In the genomic region with DNA sequence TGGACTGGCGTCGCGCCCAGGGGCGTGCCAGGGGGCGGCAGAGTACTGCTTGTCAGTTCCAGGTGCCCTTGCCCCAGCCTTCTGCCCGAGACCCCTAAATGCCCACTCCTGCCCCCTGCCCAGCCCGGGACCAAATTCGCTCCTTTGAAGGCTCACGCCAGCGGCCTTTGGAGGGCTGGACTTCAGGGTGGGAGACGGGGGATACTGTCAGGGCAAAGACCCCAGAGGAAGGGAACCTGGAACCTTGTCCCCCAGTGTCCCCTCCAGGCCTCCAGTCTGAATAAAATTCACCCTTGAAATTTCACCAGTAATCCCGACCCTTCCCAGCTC, we compare ENCODE assay signal across 27 cellular contexts. TPM values are rescaled to one million over a fixed set of nuclear protein-coding genes. Genes with fewer than 3 reads are reported as not detected.
DNase-seq lines count a peak whose midpoint lies in the region; ATAC-seq, FAIRE-seq and TF ChIP-seq lines count a peak whose summit lies in the region.
"Had no signal": no experiment of that assay in that cellular context is flagged by ENCODE, and none has a peak within 500 bp of the region (broad histone marks: within the 10 kb centered on the region; RNA-seq: fewer than 3 reads in every experiment).

No MANE protein-coding gene starts in this region.

- no peak for TF ChIP-seq POLR2A in esophagus squamous epithelium (IDR thresholded peaks at IDR 0.05)

- 9 to 54% methylated on average over 1 to 6 of the region's 12 CpGs for WGBS in esophagus squamous epithelium, 2 donors
- 8 to 19% (median 10%) methylated on average over 8 to 12 of the region's 12 CpGs for WGBS in small intestine, 3 donors

- no peak overlapping the region for H3K9ac ChIP-seq in HUES6 (ENCODE audit: low read length)

- no peak for FAIRE-seq in small intestine (lab: Jason Lieb, UNC)
- FAIRE-seq: GM12878, GM18507 had no signal

- no peak for DNase-seq in esophagus squamous epithelium (lab: John Stamatoyannopoulos, UW)
- peak; percentile 56 for DNase-seq in small intestine
- no peak for DNase-seq in NCI-H1105 (lab: John Stamatoyannopoulos, UW)
- DNase-seq: AML-193; DMS 273 treated with DMSO at 0.1 percent for 48 hours; EL; Kasumi-1; MM.1S; NCI-H1092; NCI-H146; NCI-H2029 treated with DMSO at 0.1 percent for 48 hours; NCI-H2171 treated with DMSO at 0.1 percent for 48 hours; NCI-H748 treated with DMSO at 0.1 percent for 48 hours; NK-92 treated with Interleukin-12 subunit alpha and Interleukin-12 subunit beta, amount 100 ng/mL, for 24 hours; SIG-M5; T-cell had no signal

- H3K27ac ChIP-seq in HUES6 (ENCODE audit: low read depth, low read length), result no peak overlapping the region
- peak overlapping the region; percentile 53; the same call in 1 of the 2 replicates for H3K27ac ChIP-seq in VCaP
- peak overlapping the region in 3 of 4 donors; percentile 62 to 78 (median 77) for H3K27ac ChIP-seq in esophagus squamous epithelium
- peak overlapping the region in 1 of 2 donors; percentile 91 for H3K27ac ChIP-seq in small intestine (ENCODE audit: low read depth in 1 of 2, low read length in 1 of 2)
- H3K27ac ChIP-seq: HL-60 had no signal

- H3K4me1 ChIP-seq in HUES6 (ENCODE audit: control insufficient read depth, insufficient read depth, low read length) (peaks cover 8% of the 10 kb centered on the region; the same call in 1 of the 2 replicates), esophagus squamous epithelium (peaks cover 9 to 57% (median 15%) of the 10 kb centered on the region in 3 donors), small intestine (ENCODE audit: control insufficient read depth in 2 of 2, insufficient read depth in 1 of 2, low read depth in 1 of 2, low read length in 1 of 2) (peaks cover 2 to 4% of the 10 kb centered on the region in 2 donors)

- H3K36me3 ChIP-seq in HUES6 (ENCODE audit: control insufficient read depth, insufficient read depth, low read length) (no peaks in the 10 kb centered on the region), esophagus squamous epithelium (peaks cover 0 to under 1% (median 0%) of the 10 kb centered on the region in 3 donors), small intestine (ENCODE audit: control insufficient read depth in 2 of 2, insufficient read depth in 2 of 2, low read length in 2 of 2) (no peaks in the 10 kb centered on the region)

- H3K9me3 ChIP-seq in HUES6 (ENCODE audit: control insufficient read depth, insufficient read depth, low read depth, low read length), result no peaks in the 10 kb centered on the region
- H3K9me3 ChIP-seq in esophagus squamous epithelium, result no peaks in the 10 kb centered on the region
- H3K9me3 ChIP-seq in small intestine (ENCODE audit: control insufficient read depth, low read depth), result no peaks in the 10 kb centered on the region

- intact Hi-C loops in esophagus squamous epithelium (cut with DNase I), result no loop called here

- peak overlapping the region; percentile 53; the same call in 1 of the 2 replicates for H3K4me3 ChIP-seq in HUES6 (ENCODE audit: low read depth, low read length)
- H3K4me3 ChIP-seq in esophagus squamous epithelium, result peak overlapping the region in 3 of 4 donors; percentile 45 to 55 (median 47)
- peak overlapping the region in 1 of 2 donors; percentile 74 for H3K4me3 ChIP-seq in small intestine (ENCODE audit: low read depth in 1 of 2, low read length in 2 of 2)
- H3K4me3 ChIP-seq: GM12878 had no signal

- ATAC-seq in HG03460 (IDR thresholded peaks at IDR 0.05; ENCODE audit: unreplicated experiment) (no peak), GM18867 (IDR thresholded peaks at IDR 0.05; ENCODE audit: unreplicated experiment) (no peak)
- ATAC-seq: GM12878 had no signal

- no peak for TF ChIP-seq CTCF in VCaP (conservative IDR thresholded peaks at IDR 0.05)
- peak in 1 of 6 experiments; percentile 2 for TF ChIP-seq CTCF in esophagus squamous epithelium (IDR thresholded peaks at IDR 0.05)

- peaks cover 92% of the 10 kb centered on the region for H3K27me3 ChIP-seq in HUES6 (ENCODE audit: control insufficient read depth, insufficient read depth, low read length)
- H3K27me3 ChIP-seq in esophagus squamous epithelium, result peaks cover 0 to 87% (median 12%) of the 10 kb centered on the region in 4 donors
- peaks cover 0 to 34% of the 10 kb centered on the region in 2 donors for H3K27me3 ChIP-seq in small intestine (ENCODE audit: control insufficient read depth in 2 of 2, insufficient read depth in 2 of 2, low read length in 2 of 2)

RNA-seq across cellular contexts. Expression of a gene that starts 0.7 kb away (rescaled TPM):
- 10 to 100 TPM in 3 of 4 donors, 1 to 10 TPM in 1; 7.1 to 33.9 (median 24.0) TPM for total RNA-seq in esophagus squamous epithelium
- 10 to 100 TPM in 2 of 3 donors, 1 to 10 TPM in 1; 6.4 to 35.7 (median 31.8) TPM for polyA plus RNA-seq in small intestine
- total RNA-seq: GM12878, H7, HT1080, OCI-LY7, RPMI7951, T-cell had no signal

RNA-seq across cellular contexts. Expression of a gene that starts 12.4 kb away (rescaled TPM):
- 1 to 10 TPM in 1 of 4 donors, under 1 TPM in 2, not detected in 1; 0.38 to 1.4 (median 0.41) TPM for total RNA-seq in esophagus squamous epithelium
- under 1 TPM; 0.22 to 0.54 (median 0.39) TPM for polyA plus RNA-seq in small intestine
- total RNA-seq: GM12878, H7, HT1080, OCI-LY7, RPMI7951, T-cell had no signal
- polyA plus RNA-seq: GM12878 had no signal

RNA-seq across cellular contexts. Expression of a gene that starts 13.4 kb away (rescaled TPM):
- total RNA-seq in esophagus squamous epithelium, result 10 to 100 TPM in 1 of 4 donors, 1 to 10 TPM in 3; 2.9 to 12.1 (median 6.7) TPM
- under 1 TPM; 0.07 to 0.81 (median 0.45) TPM for polyA plus RNA-seq in small intestine
- total RNA-seq: HT1080, OCI-LY7, RPMI7951, T-cell had no signal

RNA-seq across cellular contexts. Expression of a gene that starts 36.1 kb away (rescaled TPM):
- total RNA-seq in esophagus squamous epithelium, result 1 to 10 TPM; 1.7 to 6.3 (median 2.6) TPM
- polyA plus RNA-seq in small intestine, result 10 to 100 TPM; 37.1 to 60.4 (median 44.0) TPM

RNA-seq across cellular contexts. Expression of a gene that starts 43.0 kb away (rescaled TPM):
- total RNA-seq in esophagus squamous epithelium, result 1 to 10 TPM in 2 of 4 donors, under 1 TPM in 2; 0.19 to 6.0 (median 1.9) TPM
- 10 to 100 TPM in 2 of 3 donors, 1 to 10 TPM in 1; 2.5 to 27.3 (median 27.3) TPM for polyA plus RNA-seq in small intestine
- total RNA-seq: GM12878, H7, HT1080, OCI-LY7, RPMI7951, T-cell had no signal
- polyA plus RNA-seq: GM12878 had no signal
